In the genomic region with DNA sequence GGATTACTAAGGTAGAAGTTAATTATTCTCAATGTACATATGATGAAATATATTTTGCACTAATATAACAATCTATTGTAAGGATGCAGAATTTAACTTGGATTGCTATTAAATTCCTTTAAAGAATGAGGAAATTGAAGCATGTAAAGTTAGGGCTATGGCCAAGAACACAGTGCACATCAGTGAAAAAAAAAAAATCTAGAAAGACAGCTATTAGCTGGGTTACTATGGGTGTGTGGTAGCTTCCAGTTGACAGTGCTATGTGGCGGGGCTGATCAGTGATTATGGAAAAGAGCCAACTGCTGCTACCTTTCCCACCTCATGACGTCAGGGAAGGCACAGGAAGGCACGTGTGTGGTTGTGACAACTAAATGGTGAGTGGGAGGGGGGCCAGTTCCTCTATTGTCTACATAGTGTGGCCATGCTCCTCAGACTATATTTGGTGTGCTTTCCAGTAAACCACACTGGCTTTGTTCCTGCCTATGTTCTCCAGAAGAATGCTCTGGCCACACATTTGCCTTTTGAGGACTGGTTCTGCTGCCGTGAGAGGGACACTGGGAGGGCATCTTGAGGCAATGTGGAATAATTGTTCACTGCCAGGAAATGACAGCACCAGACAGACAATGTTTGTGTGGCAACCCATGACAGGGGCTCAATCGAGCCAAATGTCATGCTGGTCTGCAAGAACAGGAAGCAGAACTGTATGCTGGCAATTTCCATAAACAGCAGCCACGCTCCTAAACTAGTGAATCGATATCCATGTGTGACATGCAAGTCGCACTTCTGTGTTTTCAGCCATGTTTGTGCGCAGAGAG, we compare ENCODE assay signal across 8 cellular contexts. TPM values are rescaled to one million over a fixed set of nuclear protein-coding genes. Genes with fewer than 3 reads are reported as not detected.
DNase-seq lines count a peak whose midpoint lies in the region; ATAC-seq and TF ChIP-seq lines count a peak whose summit lies in the region.

No MANE protein-coding gene starts in this region.

- BruUV-seq in A673 (replicated peaks; lab: Mats Ljungman, UMichigan): no TSS peak

- DNase-seq in A673 (ENCODE audit: low spot score): peak; percentile 58
- DNase-seq in GM20000 (ENCODE audit: low spot score): peak; percentile 36
- peak; percentile 96 for DNase-seq in NCI-H2029 (lab: John Stamatoyannopoulos, UW)
- DNase-seq in WTC11 (ENCODE audit: low spot score): no peak
- peak; percentile 18 for DNase-seq in choroid plexus epithelial cell (ENCODE audit: low read depth)
- DNase-seq in mesendoderm: peak; percentile 19
- DNase-seq in stimulated activated naive CD8-positive, alpha-beta T cell treated with anti-CD3 and anti-CD28 coated beads, Interleukin-15, Interleukin-2, amounts not matched to agents 100 U/mL and 50 U/mL, for 24 hours: peak; percentile 70

- H2AK5ac ChIP-seq in mesendoderm (ENCODE audit: low read length): no peak overlapping the region

- H3K4me1 ChIP-seq in A673 (ENCODE audit: insufficient read depth, low read length, poor library complexity, severe bottlenecking) (peaks cover 34% of the 10 kb centered on the region), mesendoderm (ENCODE audit: control insufficient read depth, low read depth, low read length) (peaks cover 10% of the 10 kb centered on the region)

- no peak overlapping the region for H3K23ac ChIP-seq in mesendoderm (ENCODE audit: low read length)

- no peaks in the 10 kb centered on the region for H3K36me3 ChIP-seq in A673 (ENCODE audit: insufficient read depth, low read length, poor library complexity, severe bottlenecking)
- H3K36me3 ChIP-seq in mesendoderm (ENCODE audit: control insufficient read depth, insufficient read depth, low read length): no peaks in the 10 kb centered on the region

- H3K27ac ChIP-seq in A673 (ENCODE audit: low read depth, low read length, poor library complexity, severe bottlenecking) (peak overlapping the region; percentile 37), mesendoderm (ENCODE audit: low read depth, low read length) (no peak overlapping the region)

- POLR2A ChIA-PET in A673 (lab: Charles Lee; ENCODE audit: low non-redundant PET) (no interaction called here), WTC11 (lab: Charles Lee) (interaction anchor here (0.6 to 1.0 kb wide), 2 partner anchors 60 kb away, joined by 3 read pairs; a partner anchor contains a TSS)

- H3K4me3 ChIP-seq in A673 (ENCODE audit: low read depth, low read length, poor library complexity, severe bottlenecking) (no peak overlapping the region), choroid plexus epithelial cell (ENCODE audit: low read depth, low read length) (no peak overlapping the region), mesendoderm (ENCODE audit: low read length) (no peak overlapping the region)

- peak overlapping the region; percentile 60 for H3K27ac Mint-ChIP-seq in WTC11

- no peak overlapping the region for H3K18ac ChIP-seq in mesendoderm (ENCODE audit: low read length)

- intact Hi-C loops in A673 (cut with micrococcal nuclease; ENCODE audit: unreplicated experiment): no loop called here

- no CpG with 5 or more reads among the region's 9 CpGs for WGBS in mesendoderm (ENCODE audit: extremely low coverage, insufficient coverage, low lambda C conversion rate)

- H3K4me1 Mint-ChIP-seq in WTC11: peaks cover 27% of the 10 kb centered on the region

- H3K27me3 Mint-ChIP-seq in WTC11 (ENCODE audit: low read depth): no peaks in the 10 kb centered on the region

- no peaks in the 10 kb centered on the region for H3K9me3 Mint-ChIP-seq in WTC11

- H3K4ac ChIP-seq in mesendoderm (ENCODE audit: low read depth, low read length): no peak overlapping the region

- no peak overlapping the region for H3K4me3 Mint-ChIP-seq in WTC11

- TF ChIP-seq CTCF in A673 (conservative IDR thresholded peaks at IDR 0.05; ENCODE audit: low read depth, low read length) (no peak), GM20000 (IDR thresholded peaks at IDR 0.05; ENCODE audit: extremely low read depth, missing control alignments) (no peak), WTC11 (IDR thresholded peaks at IDR 0.05) (no peak), choroid plexus epithelial cell (conservative IDR thresholded peaks at IDR 0.05; ENCODE audit: low read depth, low read length) (no peak)

- no peak overlapping the region for H2BK15ac ChIP-seq in mesendoderm (replicated peaks; ENCODE audit: low read depth)

- H3K9ac ChIP-seq in mesendoderm (ENCODE audit: low read length): no peak overlapping the region

- H3K56ac ChIP-seq in mesendoderm (ENCODE audit: low read length): no peak overlapping the region

- H3K79me1 ChIP-seq in mesendoderm (ENCODE audit: low read length): peaks cover 5% of the 10 kb centered on the region

- CTCF ChIA-PET in A673 (lab: Charles Lee) (no interaction called here), WTC11 (lab: Charles Lee) (interaction anchor here (1.0 kb wide), 1 partner anchor 63 kb away, joined by 9 read pairs; no protein-coding TSS in a partner anchor)

- no peak overlapping the region for H2BK5ac ChIP-seq in mesendoderm (ENCODE audit: low read length)

- H3K4me2 ChIP-seq in mesendoderm (ENCODE audit: low read length): no peak overlapping the region

- no peaks in the 10 kb centered on the region for H3K9me3 ChIP-seq in A673 (ENCODE audit: low read depth, low read length, poor library complexity, severe bottlenecking)

- H3K27me3 ChIP-seq in A673 (replicated peaks; ENCODE audit: insufficient read depth, low read depth, low read length, poor library complexity) (no peaks in the 10 kb centered on the region), mesendoderm (ENCODE audit: insufficient read depth, low read length, poor library complexity) (no peaks in the 10 kb centered on the region)

- H4K8ac ChIP-seq in mesendoderm (ENCODE audit: low read depth, low read length): no peak overlapping the region

- H4K5ac ChIP-seq in mesendoderm (ENCODE audit: low read length): no peak overlapping the region

- no peak for ATAC-seq in WTC11
- peak; percentile 35 for ATAC-seq in stimulated activated naive CD8-positive, alpha-beta T cell treated with anti-CD3 and anti-CD28 coated beads, Interleukin-15, Interleukin-2, amounts not matched to agents 100 U/mL and 50 U/mL, for 24 hours
- ATAC-seq in HG03025 (IDR thresholded peaks at IDR 0.05; ENCODE audit: low FRiP score, unreplicated experiment): no peak

- H2BK120ac ChIP-seq in mesendoderm (ENCODE audit: low read depth, low read length): no peak overlapping the region

- H3K36me3 Mint-ChIP-seq in WTC11: peaks cover 2% of the 10 kb centered on the region

- H3K79me2 ChIP-seq in mesendoderm (ENCODE audit: control insufficient read depth, insufficient read depth, low read length): peaks cover 19% of the 10 kb centered on the region

TF ChIP-seq in WTC11, 78 proteins besides CTCF, POLR2A, EP300 and RAD21:
- TF ChIP-seq, protein P1, sequence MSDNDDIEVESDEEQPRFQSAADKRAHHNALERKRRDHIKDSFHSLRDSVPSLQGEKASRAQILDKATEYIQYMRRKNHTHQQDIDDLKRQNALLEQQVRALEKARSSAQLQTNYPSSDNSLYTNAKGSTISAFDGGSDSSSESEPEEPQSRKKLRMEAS (CRISPR knock-in tag; IDR thresholded peaks at IDR 0.05): 0 out of 2 replicates have a peak, but pooled peaks have one; percentile 20
- TF ChIP-seq, protein P2, sequence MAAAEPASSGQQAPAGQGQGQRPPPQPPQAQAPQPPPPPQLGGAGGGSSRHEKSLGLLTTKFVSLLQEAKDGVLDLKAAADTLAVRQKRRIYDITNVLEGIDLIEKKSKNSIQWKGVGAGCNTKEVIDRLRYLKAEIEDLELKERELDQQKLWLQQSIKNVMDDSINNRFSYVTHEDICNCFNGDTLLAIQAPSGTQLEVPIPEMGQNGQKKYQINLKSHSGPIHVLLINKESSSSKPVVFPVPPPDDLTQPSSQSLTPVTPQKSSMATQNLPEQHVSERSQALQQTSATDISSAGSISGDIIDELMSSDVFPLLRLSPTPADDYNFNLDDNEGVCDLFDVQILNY (CRISPR knock-in tag; IDR thresholded peaks at IDR 0.05): no peak
- no peak for TF ChIP-seq TEAD1 (CRISPR knock-in tag; IDR thresholded peaks at IDR 0.05)
- no peak for TF ChIP-seq TCF7 (CRISPR knock-in tag; IDR thresholded peaks at IDR 0.05; ENCODE audit: low read depth)
- no peak for TF ChIP-seq ZNF423 (CRISPR knock-in tag; IDR thresholded peaks at IDR 0.05)
- no peak for TF ChIP-seq GTF2I (CRISPR knock-in tag; conservative IDR thresholded peaks at IDR 0.05)
- TF ChIP-seq NR1H2 (CRISPR knock-in tag; IDR thresholded peaks at IDR 0.05): no peak

RNA-seq across cellular contexts. Expression of a gene that starts 2.9 kb away (rescaled TPM):
- 26.7 and 27.7 TPM in 2 replicates for total RNA-seq in A673 (2021)
- total RNA-seq in WTC11 (2021): 13.5 to 17.2 TPM (median 14.6 TPM) in 3 replicates
- 12.6 TPM for polyA plus RNA-seq in mesendoderm (2013, experiment 1 of 2)
- 13.0 TPM for polyA plus RNA-seq in mesendoderm (2013, experiment 2 of 2)
